8 cellular contexts compared by ENCODE assay signal in genomic region chr14:88005050-88005481, GRCh38. TPM values are rescaled to one million over a fixed set of nuclear protein-coding genes. Genes with fewer than 3 reads are reported as not detected.
A peak's percentile ranks its signal among the peaks of the same experiment; 100 is the strongest.
DNase-seq lines count a peak whose midpoint lies in the region; ATAC-seq and TF ChIP-seq lines count a peak whose summit lies in the region.

Gene GPR65 (plus strand): TSS chr14:88005135. CDS start chr14:88010848, 5,713 bp downstream.

- DNase-seq in activated CD8-positive, alpha-beta memory T cell treated with anti-CD3 and anti-CD28 coated beads, Interleukin-2, amount 50 U/mL, for 4 hours: no peak
- DNase-seq in NOMO-1 treated with dmso at 0.1 percent for 144 hours (lab: John Stamatoyannopoulos, UW; ENCODE audit: unreplicated experiment) (peak; percentile 78), erythroblast (lab: John Stamatoyannopoulos, UW) (peak; percentile 20 to 23), uterus (no peak), ureter (ENCODE audit: low spot score) (no peak), AG08396 (ENCODE audit: low spot score) (no peak)

- H3K9me3 ChIP-seq in uterus: no peaks in the 10 kb centered on the region

- no peaks in the 10 kb centered on the region for H3K4me1 ChIP-seq in uterus

- no peaks in the 10 kb centered on the region for H3K27me3 ChIP-seq in uterus

- TF ChIP-seq CTCF in uterus (IDR thresholded peaks at IDR 0.05): no peak

- POLR2A ChIA-PET in activated CD8-positive, alpha-beta memory T cell treated with anti-CD3 and anti-CD28 coated beads for 36 hours (lab: Charles Lee): interaction anchor here (1.2 to 3.2 kb wide), 3 partner anchors 10 to 788 kb away, joined by 4 to 29 read pairs (median 24); partner anchors contain the start of genes EML5 and GALC

- no peaks in the 10 kb centered on the region for H3K36me3 ChIP-seq in uterus

- H3K4me3 ChIP-seq in uterus: no peak within 1 kb of the TSS

- intact Hi-C loops in uterus (cut with DNase I; ENCODE audit: low total_unique reads): no loop called here

- TF ChIP-seq POLR2A in erythroblast (IDR thresholded peaks at IDR 0.05; ENCODE audit: low read length) (no peak), uterus (IDR thresholded peaks at IDR 0.05) (no peak)

- CTCF ChIA-PET in activated CD8-positive, alpha-beta memory T cell treated with anti-CD3 and anti-CD28 coated beads for 36 hours (lab: Charles Lee): interaction anchor here (1.5 to 2.1 kb wide), 2 partner anchors 12 to 25 kb away, joined by 3 to 8 read pairs; partner anchors contain the start of gene GALC

- H3K27ac ChIP-seq in uterus: no peak within 1 kb of the TSS

- peak; percentile 56 for ATAC-seq in HG02623 (IDR thresholded peaks at IDR 0.05; ENCODE audit: unreplicated experiment)

RNA-seq across cellular contexts. Expression of gene GPR65, which starts in this region (rescaled TPM):
- 10 to 100 TPM; 16.8 to 17.1 TPM for total RNA-seq in activated CD8-positive, alpha-beta memory T cell treated with anti-CD3 and anti-CD28 coated beads for 36 hours
- 1 to 10 TPM in 2 of 4 donors, under 1 TPM in 2; 0.76 to 2.6 (median 1.6) TPM for total RNA-seq in uterus
- total RNA-seq in ureter: 1.3 TPM

Comparison
In these comparisons a context has a peak if more than half of its experiments do, and no peak if none do; other contexts are left out.
1. DNase-seq: peak in NOMO-1 treated with dmso at 0.1 percent for 144 hours (single experiment) and erythroblast (2 of 2); none in activated CD8-positive, alpha-beta memory T cell treated with anti-CD3 and anti-CD28 coated beads, Interleukin-2, amount 50 U/mL, for 4 hours (single experiment), uterus (0 of 2), ureter (single experiment) and AG08396 (single experiment).